8 cellular contexts compared by ENCODE assay signal in the genomic region with DNA sequence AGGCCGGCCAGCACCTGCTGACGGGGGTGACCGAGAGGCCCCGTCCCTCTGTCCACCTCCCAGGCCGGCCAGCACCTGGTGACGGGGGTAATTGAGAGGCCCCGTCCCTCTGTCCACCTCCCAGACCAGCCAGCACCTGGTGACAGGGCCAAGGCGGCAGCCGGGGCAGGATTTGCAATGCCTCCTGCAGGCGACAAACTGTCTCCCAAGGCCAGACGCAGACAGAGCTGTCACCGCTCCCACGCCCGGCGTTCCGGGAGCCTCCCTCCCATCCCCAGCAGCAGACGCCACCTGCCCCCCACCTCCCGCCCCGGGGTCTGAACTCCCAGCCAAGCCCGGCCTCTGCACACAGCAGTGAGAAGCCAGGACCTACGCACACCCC.
DNase-seq lines count a peak whose midpoint lies in the region; ATAC-seq and TF ChIP-seq lines count a peak whose summit lies in the region.

No MANE protein-coding gene starts in this region.

- peak overlapping the region in 2 of 4 donors; percentile 23 to 39 for H3K27ac ChIP-seq in body of pancreas

- WGBS in body of pancreas, 2 donors = 1% methylated on average over 15 of the region's 21 CpGs; no CpG with 5 or more reads in 1 of the 2 donors

- H3K9me3 ChIP-seq in body of pancreas = no peaks in the 10 kb centered on the region

- TF ChIP-seq CTCF in body of pancreas (IDR thresholded peaks at IDR 0.05) (no peak), type B pancreatic cell (conservative IDR thresholded peaks at IDR 0.05) (no peak)

- H3K9me3 Mint-ChIP-seq in type B pancreatic cell = no peaks in the 10 kb centered on the region
- H3K9me3 Mint-ChIP-seq in T-helper 2 cell treated with Interferon-gamma antibody and Interleukin-4, amounts not matched to agents 5 μg/mL and 100 μg/mL, for 36 hours = no peaks in the 10 kb centered on the region

- DNase-seq in NCI-H82 (lab: John Stamatoyannopoulos, UW) = peak; percentile 57
- DNase-seq in NCI-H82 treated with DMSO at 0.1 percent for 48 hours (lab: John Stamatoyannopoulos, UW; ENCODE audit: unreplicated experiment) = no peak
- peak; percentile 31 to 53 (median 40) for DNase-seq in body of pancreas
- DNase-seq in kidney tubule cell (ENCODE audit: low spot score) = peak; percentile 33
- peak; percentile 66 for DNase-seq in type B pancreatic cell (ENCODE audit: extremely low spot score, unreplicated experiment)
- no peak for DNase-seq in T-helper 2 cell treated with Interferon-gamma antibody and Interleukin-4, amounts not matched to agents 5 μg/mL and 100 μg/mL, for 36 hours (ENCODE audit: low spot score)
- no peak for DNase-seq in SKM-1 (lab: John Stamatoyannopoulos, UW; ENCODE audit: unreplicated experiment)

- H3K27me3 ChIP-seq in body of pancreas = no peaks in the 10 kb centered on the region

- no peaks in the 10 kb centered on the region for H3K36me3 ChIP-seq in body of pancreas (replicated peaks in 1 of 2; ENCODE audit: insufficient read depth in 1 of 2, low read depth in 2 of 2)

- peak overlapping the region; percentile 58 for H3K4me3 Mint-ChIP-seq in type B pancreatic cell
- no peak overlapping the region for H3K4me3 Mint-ChIP-seq in T-helper 2 cell treated with Interferon-gamma antibody and Interleukin-4, amounts not matched to agents 5 μg/mL and 100 μg/mL, for 36 hours

- H3K4me3 ChIP-seq in body of pancreas = peak overlapping the region; percentile 14 to 20

- no peaks in the 10 kb centered on the region for H3K36me3 Mint-ChIP-seq in type B pancreatic cell
- H3K36me3 Mint-ChIP-seq in T-helper 2 cell treated with Interferon-gamma antibody and Interleukin-4, amounts not matched to agents 5 μg/mL and 100 μg/mL, for 36 hours (ENCODE audit: low read depth) = no peaks in the 10 kb centered on the region

- no peak for TF ChIP-seq POLR2A in body of pancreas (IDR thresholded peaks at IDR 0.05)

- peaks cover 10% of the 10 kb centered on the region for H3K27me3 Mint-ChIP-seq in type B pancreatic cell
- H3K27me3 Mint-ChIP-seq in T-helper 2 cell treated with Interferon-gamma antibody and Interleukin-4, amounts not matched to agents 5 μg/mL and 100 μg/mL, for 36 hours (ENCODE audit: low read depth) = peaks cover 2% of the 10 kb centered on the region

- H3K4me1 Mint-ChIP-seq in type B pancreatic cell (ENCODE audit: unreplicated experiment) = no peaks in the 10 kb centered on the region
- no peaks in the 10 kb centered on the region for H3K4me1 Mint-ChIP-seq in T-helper 2 cell treated with Interferon-gamma antibody and Interleukin-4, amounts not matched to agents 5 μg/mL and 100 μg/mL, for 36 hours (ENCODE audit: low read depth)

- ATAC-seq in body of pancreas (peak; percentile 18), GM19397 (IDR thresholded peaks at IDR 0.05; ENCODE audit: unreplicated experiment) (no peak)

- no peak overlapping the region for H3K27ac Mint-ChIP-seq in type B pancreatic cell
- no peak overlapping the region for H3K27ac Mint-ChIP-seq in T-helper 2 cell treated with Interferon-gamma antibody and Interleukin-4, amounts not matched to agents 5 μg/mL and 100 μg/mL, for 36 hours

- peaks cover 21% of the 10 kb centered on the region for H3K4me1 ChIP-seq in body of pancreas

- intact Hi-C loops in body of pancreas (cut with DNase I) = no loop called here

Comparison
In these comparisons a context has a peak if more than half of its experiments do, and no peak if none do; other contexts are left out.
1. DNase-seq: peak in NCI-H82 (single experiment), body of pancreas (4 of 4), kidney tubule cell (single experiment) and type B pancreatic cell (single experiment); none in NCI-H82 treated with DMSO at 0.1 percent for 48 hours (single experiment), T-helper 2 cell treated with Interferon-gamma antibody and Interleukin-4, amounts not matched to agents 5 μg/mL and 100 μg/mL, for 36 hours (single experiment) and SKM-1 (single experiment).